In genomic region chr11:61885166-61885778, GRCh38 we compare ENCODE assay signal across 1 cellular context.
TF ChIP-seq lines count a peak whose summit lies in the region.

No MANE protein-coding gene starts in this region.

TF ChIP-seq in K562, 482 proteins besides CTCF, POLR2A, EP300 and RAD21:
- TF ChIP-seq VEZF1 (CRISPR knock-in tag; IDR thresholded peaks at IDR 0.05) (peak; percentile 15; the same call in 1 of the 2 replicates), NCOA2 (IDR thresholded peaks at IDR 0.05; ENCODE audit: partially characterized antibody in 2 of 2) (no peak), RBFOX2 (IDR thresholded peaks at IDR 0.05; ENCODE audit: low read depth, low read length) (0 out of 2 replicates have a peak, but pooled peaks have one; percentile 14), CTBP1 (IDR thresholded peaks at IDR 0.05; ENCODE audit: borderline replicate concordance) (peak; percentile 90), HIVEP1 (CRISPR knock-in tag; IDR thresholded peaks at IDR 0.05) (no peak), POLR2G (IDR thresholded peaks at IDR 0.05; ENCODE audit: low read depth, low read length) (no peak), DPF2 (IDR thresholded peaks at IDR 0.05) (peak; percentile 23; the same call in 1 of the 2 replicates), RCOR1 (IDR thresholded peaks at IDR 0.05; ENCODE audit: borderline replicate concordance in 1 of 2, low read depth in 2 of 2, low read length in 2 of 2) (peak in 1 of 2 experiments; percentile 82; a peak in 2 of 4 replicates), TEAD1 (CRISPR knock-in tag; IDR thresholded peaks at IDR 0.05) (no peak), TCF3 (CRISPR knock-in tag; IDR thresholded peaks at IDR 0.05) (peak; percentile 11; the same call in 1 of the 2 replicates), YBX1 (IDR thresholded peaks at IDR 0.05) (no peak), ZBTB33 (CRISPR knock-in tag; IDR thresholded peaks at IDR 0.05) (peak; percentile 59; the same call in 1 of the 2 replicates), TFAP4 (CRISPR knock-in tag; IDR thresholded peaks at IDR 0.05; ENCODE audit: borderline replicate concordance) (peak; percentile 31; the same call in 1 of the 2 replicates)
TF ChIP-seq in K562: peak in this region for 8.
